ENCODE assay signal across 1 cellular context in genomic region chr11:124069429-124070401, GRCh38.
A peak's percentile ranks its signal among the peaks of the same experiment; 100 is the strongest.
TF ChIP-seq lines count a peak whose summit lies in the region.

No MANE protein-coding gene starts in this region.

TF ChIP-seq in GM12878, 131 proteins besides CTCF, POLR2A, EP300 and RAD21:
- TF ChIP-seq TCF12 (IDR thresholded peaks at IDR 0.05; ENCODE audit: low read depth, low read length) (peak; percentile 56; the same call in 1 of the 2 replicates), ZNF592 (IDR thresholded peaks at IDR 0.05) (no peak), CHD4 (IDR thresholded peaks at IDR 0.05) (no peak), ATF2 (IDR thresholded peaks at IDR 0.05; ENCODE audit: low read length) (no peak), SP1 (IDR thresholded peaks at IDR 0.05; ENCODE audit: low read depth, low read length) (no peak), CHD1 (IDR thresholded peaks at IDR 0.05; ENCODE audit: low read depth, low read length) (no peak), STAT1 (conservative IDR thresholded peaks at IDR 0.05) (no peak), MLLT1 (IDR thresholded peaks at IDR 0.05) (no peak), YY1 (IDR thresholded peaks at IDR 0.05; ENCODE audit: low read depth, low read length) (0 out of 2 replicates have a peak, but pooled peaks have one; percentile 41), MEF2B (IDR thresholded peaks at IDR 0.05; ENCODE audit: partially characterized antibody, poor library complexity, severe bottlenecking) (peak; percentile 14), CBX3 (IDR thresholded peaks at IDR 0.05; ENCODE audit: borderline replicate concordance, low read depth) (no peak), ZBTB11 (CRISPR knock-in tag; IDR thresholded peaks at IDR 0.05) (no peak), RBBP5 (conservative IDR thresholded peaks at IDR 0.05) (no peak), SMC3 (IDR thresholded peaks at IDR 0.05; ENCODE audit: borderline replicate concordance, low read length) (peak; percentile 29; the same call in 1 of the 2 replicates), FOS (IDR thresholded peaks at IDR 0.05; ENCODE audit: borderline replicate concordance, extremely low read depth, insufficient read length) (no peak), MYB (IDR thresholded peaks at IDR 0.05; ENCODE audit: borderline replicate concordance, low read depth, low read length) (no peak), CBX5 (IDR thresholded peaks at IDR 0.05; ENCODE audit: low read depth) (no peak)
